In the genomic region with DNA sequence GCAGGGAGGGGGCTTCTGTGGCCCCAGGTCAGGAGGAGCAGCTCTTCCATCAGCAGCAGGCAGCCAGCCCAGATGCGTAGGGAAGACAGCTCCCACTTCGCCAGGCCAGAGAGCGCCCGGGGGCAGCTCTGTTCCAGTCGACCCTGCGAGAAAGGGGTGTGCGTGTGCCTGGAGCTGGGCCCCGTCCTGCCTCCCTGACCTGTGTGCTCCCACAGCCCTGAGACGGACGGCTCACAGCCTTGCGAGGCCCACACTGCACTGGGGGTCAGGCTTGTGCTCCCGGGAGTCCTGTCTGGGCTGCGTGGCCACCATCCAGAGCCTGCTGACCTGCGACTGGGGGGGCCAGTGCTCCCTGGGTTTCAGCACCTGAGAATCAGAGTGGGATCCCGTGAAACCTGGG, we compare ENCODE assay signal across 32 cellular contexts. TPM values are rescaled to one million over a fixed set of nuclear protein-coding genes. Genes with fewer than 3 reads are reported as not detected.
DNase-seq lines count a peak whose midpoint lies in the region; ATAC-seq, FAIRE-seq and TF ChIP-seq lines count a peak whose summit lies in the region.
"Had no signal": no experiment of that assay in that cellular context is flagged by ENCODE, and none has a peak within 500 bp of the region (broad histone marks: within the 10 kb centered on the region; RNA-seq: fewer than 3 reads in every experiment).

No MANE protein-coding gene starts in this region.

- H3K27me3 ChIP-seq in HCT116 (ENCODE audit: insufficient read depth, low read length): no peaks in the 10 kb centered on the region
- no peaks in the 10 kb centered on the region for H3K27me3 ChIP-seq in Panc1 (ENCODE audit: control insufficient read depth, insufficient read depth, low read length)
- H3K27me3 ChIP-seq in keratinocyte (ENCODE audit: control insufficient read depth, extremely low read depth, insufficient read depth, low read length): no peaks in the 10 kb centered on the region
- H3K27me3 ChIP-seq: BLaER1, MG63, uterus had no signal

- dilution Hi-C loops in keratinocyte (cut with MboI; ENCODE audit: extremely low pct_ligation_motif_present, low sequenced_read_pairs): no loop called here

- peak overlapping the region; percentile 99 for H3K4me2 ChIP-seq in HCT116 (ENCODE audit: low read length)
- H3K4me2 ChIP-seq in keratinocyte (ENCODE audit: control insufficient read depth, extremely low read depth, insufficient read depth, low read depth, low read length): no peak overlapping the region
- H3K4me2 ChIP-seq: GM23338 had no signal

- intact Hi-C loops in HCT116 (cut with micrococcal nuclease) (no loop called here), Panc1 (cut with micrococcal nuclease; ENCODE audit: unreplicated experiment) (no loop called here)

- H3K9ac ChIP-seq in HCT116 (ENCODE audit: low read length) (peak overlapping the region; percentile 95), keratinocyte (ENCODE audit: control insufficient read depth, extremely low read depth, insufficient read depth, low read length) (peak overlapping the region; percentile 63)
- H3K9ac ChIP-seq: BLaER1, parathyroid adenoma had no signal

- no peak for FAIRE-seq in keratinocyte (lab: Jason Lieb, UNC)
- FAIRE-seq: GM12878, GM19239, RCC 7860 had no signal

- H3K9me2 ChIP-seq in HCT116 (ENCODE audit: insufficient read depth): no peaks in the 10 kb centered on the region

- H4K20me1 ChIP-seq in HCT116 (ENCODE audit: insufficient read depth) (no peaks in the 10 kb centered on the region), keratinocyte (ENCODE audit: control insufficient read depth, extremely low read depth, insufficient read depth, low read length) (no peaks in the 10 kb centered on the region)
- H4K20me1 ChIP-seq: BLaER1 had no signal

- no peak for TF ChIP-seq RAD21 in HCT116 (IDR thresholded peaks at IDR 0.05; ENCODE audit: low read depth)

- no peak for TF ChIP-seq POLR2A in HCT116 (IDR thresholded peaks at IDR 0.05; ENCODE audit: borderline replicate concordance, extremely low read depth, insufficient read depth, insufficient read length)

- BruUV-seq in HCT116 (replicated peaks; lab: Mats Ljungman, UMichigan) (no TSS peak), Panc1 (replicated peaks; lab: Mats Ljungman, UMichigan) (no TSS peak)

- H3K4me1 ChIP-seq in HCT116 (ENCODE audit: control insufficient read depth in 1 of 2, insufficient read depth in 2 of 2, low read length in 2 of 2) (peaks cover 34 to 47% of the 10 kb centered on the region in 2 experiments), Panc1 (ENCODE audit: control insufficient read depth, insufficient read depth, low read length) (peaks cover 18% of the 10 kb centered on the region), keratinocyte (ENCODE audit: control insufficient read depth, extremely low read depth, insufficient read depth, low read length) (peaks cover 34% of the 10 kb centered on the region)
- H3K4me1 ChIP-seq: parathyroid adenoma had no signal

- no peak for TF ChIP-seq CTCF in HCT116 (IDR thresholded peaks at IDR 0.05 in 2 of 3, conservative IDR thresholded peaks at IDR 0.05 in 1 of 3; ENCODE audit: borderline replicate concordance in 1 of 3, insufficient read depth in 1 of 3, low read depth in 2 of 3, low read length in 2 of 3)
- TF ChIP-seq CTCF in Panc1 (IDR thresholded peaks at IDR 0.05): no peak
- TF ChIP-seq CTCF in keratinocyte (optimal IDR thresholded peaks at IDR 0.05 in 1 of 3, IDR thresholded peaks at IDR 0.05 in 1 of 3, conservative IDR thresholded peaks at IDR 0.05 in 1 of 3; ENCODE audit: extremely low read depth in 1 of 3, insufficient read depth in 2 of 3, low read length in 3 of 3): no peak
- no peak for TF ChIP-seq CTCF in omental fat pad (IDR thresholded peaks at IDR 0.05)

- ATAC-seq in HCT116 (no peak), Panc1 (0 out of 2 replicates have a peak, but pooled peaks have one; percentile 5), omental fat pad (ENCODE audit: low FRiP score) (peak; percentile 23), HG02759 (IDR thresholded peaks at IDR 0.05; ENCODE audit: unreplicated experiment) (no peak)
- ATAC-seq: GM12878 had no signal

- H3K36me3 ChIP-seq in HCT116 (ENCODE audit: control insufficient read depth in 1 of 2, insufficient read depth in 2 of 2, low read length in 2 of 2) (no peaks in the 10 kb centered on the region; a peak in 2 of 4 replicates), Panc1 (ENCODE audit: control insufficient read depth, insufficient read depth, low read length) (no peaks in the 10 kb centered on the region), keratinocyte (ENCODE audit: control insufficient read depth in 2 of 2, extremely low read depth in 1 of 2, insufficient read depth in 2 of 2, low read length in 2 of 2) (no peaks in the 10 kb centered on the region)
- H3K36me3 ChIP-seq: BLaER1, MG63, suprapubic skin, uterus had no signal

- RAD21 ChIA-PET in HCT116 (lab: Charles Lee; ENCODE audit: low non-redundant PET in 1 of 2, low total read pairs in 2 of 2, uncharacterized antibody in 2 of 2, unreplicated experiment in 2 of 2): interaction anchor here (1.2 kb wide), 2 partner anchors 11 to 19 kb away, joined by 4 to 5 read pairs; a partner anchor contains a TSS

- CTCF ChIA-PET in HCT116 (lab: Charles Lee) (interaction anchor here (1.0 to 2.9 kb wide), 4 partner anchors 11 to 40 kb away, joined by 3 to 11 read pairs (median 7); a partner anchor contains a TSS), Panc1 (lab: Charles Lee) (no interaction called here)

- H3K79me2 ChIP-seq in HCT116 (ENCODE audit: insufficient read depth, low read length) (peaks cover 26% of the 10 kb centered on the region), keratinocyte (ENCODE audit: control insufficient read depth, insufficient read depth, low read length) (no peaks in the 10 kb centered on the region)
- H3K79me2 ChIP-seq: parathyroid adenoma had no signal

- peaks cover 0 to 7% of the 10 kb centered on the region in 2 experiments; a peak in 1 of 4 replicates for H3K9me3 ChIP-seq in HCT116 (ENCODE audit: control insufficient read depth in 1 of 2, insufficient read depth in 1 of 2, low read depth in 1 of 2, low read length in 2 of 2)
- H3K9me3 ChIP-seq in Panc1 (ENCODE audit: control insufficient read depth, insufficient read depth, low read depth, low read length): no peaks in the 10 kb centered on the region
- no peaks in the 10 kb centered on the region for H3K9me3 ChIP-seq in keratinocyte (ENCODE audit: control insufficient read depth, low read depth, low read length)
- H3K9me3 ChIP-seq: BLaER1, MG63, mucosa of descending colon, suprapubic skin, uterus had no signal

- in situ Hi-C loops in Panc1 (cut with HindIII; ENCODE audit: low pct_unique_long_range_greater_than_20kb, low sequenced_read_pairs): no loop called here

- H3K27ac ChIP-seq in HCT116 (ENCODE audit: low read depth, low read length): peak overlapping the region; percentile 97
- no peak overlapping the region for H3K27ac ChIP-seq in Panc1 (ENCODE audit: low read length)
- peak overlapping the region; percentile 74 for H3K27ac ChIP-seq in keratinocyte (ENCODE audit: control insufficient read depth, insufficient read depth, low read length)
- H3K27ac ChIP-seq: BLaER1, coronary artery, parathyroid adenoma, suprapubic skin, VCaP had no signal

- DNase-seq in HCT116 (ENCODE audit: low read depth, low spot score): no peak
- no peak for DNase-seq in Panc1 (ENCODE audit: low read depth, low spot score)
- no peak for DNase-seq in keratinocyte (ENCODE audit: low read depth, low spot score)
- DNase-seq in omental fat pad (ENCODE audit: low spot score): no peak
- DNase-seq in DMS53 treated with DMSO at 0.1 percent for 48 hours (lab: John Stamatoyannopoulos, UW; ENCODE audit: unreplicated experiment): no peak
- DNase-seq in AG08396 (ENCODE audit: low spot score): no peak
- DNase-seq: activated CD4-positive, alpha-beta T cell treated with anti-CD3 and anti-CD28 coated beads for 4 hours; effector memory CD4-positive, alpha-beta T cell; glutamatergic neuron; KG1; NCI-H1105 treated with DMSO at 0.1 percent for 48 hours; NCI-H1930; NK-92 treated with Interleukin-12 subunit alpha and Interleukin-12 subunit beta, amount 100 ng/mL, for 24 hours; retina; stimulated activated naive CD4-positive, alpha-beta T cell treated with Interleukin-2 at 50 U/mL for 16 hours; SW 1271; T-helper 9 cell had no signal

- POLR2A ChIA-PET in HCT116 (lab: Charles Lee): interaction anchor here (1.2 to 1.8 kb wide), 2 partner anchors 33 to 43 kb away, joined by 3 to 12 read pairs; a partner anchor contains a TSS
- POLR2A ChIA-PET in Panc1 (lab: Charles Lee): interaction anchor here (1.1 kb wide), 1 partner anchor 43 kb away, joined by 5 read pairs; no protein-coding TSS in a partner anchor

- H2AFZ ChIP-seq in HCT116 (ENCODE audit: low read depth, low read length, poor library complexity, severe bottlenecking): no peak overlapping the region
- H2AFZ ChIP-seq in keratinocyte (ENCODE audit: control insufficient read depth, low read length): peak overlapping the region; percentile 33
- H2AFZ ChIP-seq: GM23338, parathyroid adenoma had no signal

- no peaks in the 10 kb centered on the region for H3K9me1 ChIP-seq in keratinocyte (ENCODE audit: control insufficient read depth, extremely low read depth, insufficient read depth, low read length)

- H3K4me3 ChIP-seq in HCT116 (replicated peaks in 1 of 2; ENCODE audit: low read depth in 1 of 2, low read length in 2 of 2) (peak overlapping the region; percentile 78 to 95; a peak in 3 of 4 replicates), Panc1 (ENCODE audit: low read depth in 2 of 2, low read length in 2 of 2) (no peak overlapping the region), keratinocyte (ENCODE audit: control insufficient read depth in 2 of 3, extremely low read depth in 1 of 3, insufficient read depth in 2 of 3, low read depth in 1 of 3, low read length in 3 of 3) (no peak overlapping the region)
- H3K4me3 ChIP-seq: BLaER1, coronary artery, GM12878, GM23338, MG63, mucosa of descending colon, skin epidermis, suprapubic skin, uterus had no signal

RNA-seq across cellular contexts. Expression of a gene that starts 0.5 kb away (rescaled TPM):
- total RNA-seq in HCT116 (2021; ENCODE audit: unreplicated experiment) (40.9 TPM), Panc1 (2021; ENCODE audit: unreplicated experiment) (1.1 TPM), omental fat pad (100 to 1,000 TPM in 2 of 4 donors, 10 to 100 TPM in 1, 1 to 10 TPM in 1; 1.1 to 355 (median 129) TPM)
- polyA plus RNA-seq in HCT116 (2012): 76.1 and 104 TPM in 2 replicates
- polyA plus RNA-seq in Panc1 (2012; ENCODE audit: insufficient read length): 1.0 TPM
- 8.5 to 12.7 TPM (median 11.7 TPM) in 3 replicates for polyA plus RNA-seq in keratinocyte
- polyA plus RNA-seq in keratinocyte (2011; ENCODE audit: low read depth): 3.0 TPM
- 4.0 and 7.1 TPM in 2 replicates for polyA plus RNA-seq in keratinocyte (2011; cell fraction: cytosol; rRNA removed)
- 18.7 and 24.6 TPM in 2 replicates for polyA plus RNA-seq in keratinocyte (2011; cell fraction: nucleus; rRNA removed)
- polyA plus RNA-seq in keratinocyte (2012; ENCODE audit: low replicate concordance): 8.4 and 11.5 TPM in 2 replicates
- 5.3 to 10.3 TPM (median 6.5 TPM) in 3 replicates for polyA minus RNA-seq in keratinocyte
- polyA minus RNA-seq in keratinocyte (2011; cell fraction: cytosol; rRNA and poly(A)+ RNA removed): 9.8 TPM
- 13.1 and 15.7 TPM in 2 replicates for polyA minus RNA-seq in keratinocyte (2011; cell fraction: nucleus; rRNA and poly(A)+ RNA removed)
- total RNA-seq: GM12878; natural killer cell treated with Interleukin-12 subunit alpha and Interleukin-12 subunit beta and Interleukin-15 and Interleukin-18, amount 100 ng/mL, for 72 hours had no signal
- polyA plus RNA-seq: GM23338 had no signal

RNA-seq across cellular contexts. Expression of a gene that starts 19.3 kb away (rescaled TPM):
- total RNA-seq in HCT116 (2021; ENCODE audit: unreplicated experiment): 32.8 TPM
- 17.5 and 18.0 TPM in 2 replicates for polyA plus RNA-seq in HCT116 (2012)
- 34.0 TPM for total RNA-seq in Panc1 (2021; ENCODE audit: unreplicated experiment)
- polyA plus RNA-seq in Panc1 (2012; ENCODE audit: insufficient read length): 34.4 TPM
- polyA plus RNA-seq in keratinocyte: 20.1 to 31.8 TPM (median 24.9 TPM) in 3 replicates
- 9.8 TPM for polyA plus RNA-seq in keratinocyte (2011; ENCODE audit: low read depth)
- polyA plus RNA-seq in keratinocyte (2011; cell fraction: cytosol; rRNA removed): 12.7 and 15.8 TPM in 2 replicates
- polyA plus RNA-seq in keratinocyte (2011; cell fraction: nucleus; rRNA removed): 41.7 and 48.0 TPM in 2 replicates
- polyA plus RNA-seq in keratinocyte (2012; ENCODE audit: low replicate concordance): 18.9 and 20.5 TPM in 2 replicates
- polyA minus RNA-seq in keratinocyte: 15.5 to 43.6 TPM (median 17.4 TPM) in 3 replicates
- polyA minus RNA-seq in keratinocyte (2011; cell fraction: cytosol; rRNA and poly(A)+ RNA removed): 21.3 TPM
- 25.4 and 25.9 TPM in 2 replicates for polyA minus RNA-seq in keratinocyte (2011; cell fraction: nucleus; rRNA and poly(A)+ RNA removed)
- 10 to 100 TPM; 17.6 to 26.8 (median 22.1) TPM for total RNA-seq in omental fat pad

RNA-seq across cellular contexts. Expression of a gene that starts 28.1 kb away (rescaled TPM):
- total RNA-seq in HCT116 (2021; ENCODE audit: unreplicated experiment): 59.9 TPM
- polyA plus RNA-seq in HCT116 (2012): 40.7 and 45.9 TPM in 2 replicates
- 61.1 TPM for total RNA-seq in Panc1 (2021; ENCODE audit: unreplicated experiment)
- polyA plus RNA-seq in Panc1 (2012; ENCODE audit: insufficient read length): 60.8 TPM
- 11.9 to 30.3 TPM (median 19.3 TPM) in 3 replicates for polyA plus RNA-seq in keratinocyte
- polyA plus RNA-seq in keratinocyte (2011; ENCODE audit: low read depth): 10.3 TPM
- polyA plus RNA-seq in keratinocyte (2011; cell fraction: cytosol; rRNA removed): 12.4 and 33.4 TPM in 2 replicates
- polyA plus RNA-seq in keratinocyte (2011; cell fraction: nucleus; rRNA removed): 25.1 and 38.6 TPM in 2 replicates
- 9.2 and 26.5 TPM in 2 replicates for polyA plus RNA-seq in keratinocyte (2012; ENCODE audit: low replicate concordance)
- polyA minus RNA-seq in keratinocyte: 8.5 to 16.1 TPM (median 12.9 TPM) in 3 replicates
- polyA minus RNA-seq in keratinocyte (2011; cell fraction: cytosol; rRNA and poly(A)+ RNA removed): 41.1 TPM
- 11.7 and 14.5 TPM in 2 replicates for polyA minus RNA-seq in keratinocyte (2011; cell fraction: nucleus; rRNA and poly(A)+ RNA removed)
- 10 to 100 TPM in 3 of 4 donors, 1 to 10 TPM in 1; 9.6 to 20.9 (median 13.7) TPM for total RNA-seq in omental fat pad

RNA-seq across cellular contexts. Expression of a gene that starts 28.4 kb away (rescaled TPM):
- 145 TPM for total RNA-seq in HCT116 (2021; ENCODE audit: unreplicated experiment)
- 83.7 and 86.5 TPM in 2 replicates for polyA plus RNA-seq in HCT116 (2012)
- 118 TPM for total RNA-seq in Panc1 (2021; ENCODE audit: unreplicated experiment)
- 60.2 TPM for polyA plus RNA-seq in Panc1 (2012; ENCODE audit: insufficient read length)
- polyA plus RNA-seq in keratinocyte: 5.7 to 6.7 TPM (median 5.7 TPM) in 3 replicates
- 1.8 TPM for polyA plus RNA-seq in keratinocyte (2011; ENCODE audit: low read depth)
- 2.3 and 4.3 TPM in 2 replicates for polyA plus RNA-seq in keratinocyte (2011; cell fraction: cytosol; rRNA removed)
- polyA plus RNA-seq in keratinocyte (2011; cell fraction: nucleus; rRNA removed): 15.4 and 27.3 TPM in 2 replicates
- polyA plus RNA-seq in keratinocyte (2012; ENCODE audit: low replicate concordance): 3.0 and 15.1 TPM in 2 replicates
- 2.2 to 6.1 TPM (median 5.8 TPM) in 3 replicates for polyA minus RNA-seq in keratinocyte
- 12.1 TPM for polyA minus RNA-seq in keratinocyte (2011; cell fraction: cytosol; rRNA and poly(A)+ RNA removed)
- 8.8 and 10.4 TPM in 2 replicates for polyA minus RNA-seq in keratinocyte (2011; cell fraction: nucleus; rRNA and poly(A)+ RNA removed)
- total RNA-seq in omental fat pad: 10 to 100 TPM in 1 of 4 donors, 1 to 10 TPM in 3; 2.8 to 10.7 (median 4.6) TPM

RNA-seq across cellular contexts. Expression of a gene that starts 33.2 kb away (rescaled TPM):
- total RNA-seq in HCT116 (2021; ENCODE audit: unreplicated experiment) (74.8 TPM), Panc1 (2021; ENCODE audit: unreplicated experiment) (41.1 TPM), omental fat pad (1 to 10 TPM in 3 of 4 donors, under 1 TPM in 1; 0.79 to 7.3 (median 4.6) TPM)
- 56.8 and 61.7 TPM in 2 replicates for polyA plus RNA-seq in HCT116 (2012)
- 107 TPM for polyA plus RNA-seq in Panc1 (2012; ENCODE audit: insufficient read length)
- polyA plus RNA-seq in keratinocyte: 6.8 to 30.7 TPM (median 8.0 TPM) in 3 replicates
- polyA plus RNA-seq in keratinocyte (2011; ENCODE audit: low read depth): 4.2 TPM
- polyA plus RNA-seq in keratinocyte (2011; cell fraction: cytosol; rRNA removed): 2.5 and 10.9 TPM in 2 replicates
- 53.3 and 72.7 TPM in 2 replicates for polyA plus RNA-seq in keratinocyte (2011; cell fraction: nucleus; rRNA removed)
- 9.9 and 16.8 TPM in 2 replicates for polyA plus RNA-seq in keratinocyte (2012; ENCODE audit: low replicate concordance)
- polyA minus RNA-seq in keratinocyte: 0.93 to 3.6 TPM (median 2.0 TPM) in 3 replicates
- polyA minus RNA-seq in keratinocyte (2011; cell fraction: cytosol; rRNA and poly(A)+ RNA removed): 13.8 TPM
- polyA minus RNA-seq in keratinocyte (2011; cell fraction: nucleus; rRNA and poly(A)+ RNA removed): 5.9 and 11.4 TPM in 2 replicates

Comparison
In these comparisons a context has a peak if more than half of its experiments do, and no peak if none do; other contexts are left out.
1. ATAC-seq: peak in Panc1 (single experiment) and omental fat pad (single experiment); none in HCT116 (single experiment) and HG02759 (single experiment).
2. H3K4me3 ChIP-seq: peak in HCT116 (2 of 2); none in Panc1 (0 of 2) and keratinocyte (0 of 3).